2 cellular contexts compared by ENCODE assay signal in genomic region chr1:93221913-93222312, GRCh38.
TF ChIP-seq lines count a peak whose summit lies in the region.

No MANE protein-coding gene starts in this region.

TF ChIP-seq in IMR-90, 13 proteins besides CTCF, POLR2A, EP300 and RAD21:
- no peak for TF ChIP-seq FOS (IDR thresholded peaks at IDR 0.05; ENCODE audit: low read depth, low read length)
- TF ChIP-seq RFX5 (IDR thresholded peaks at IDR 0.05; ENCODE audit: low read depth, low read length): no peak
- TF ChIP-seq RCOR1 (IDR thresholded peaks at IDR 0.05; ENCODE audit: insufficient replicate concordance, low read length): no peak
- TF ChIP-seq USF2 (IDR thresholded peaks at IDR 0.05; ENCODE audit: low read depth, low read length): no peak
- no peak for TF ChIP-seq ELK1 (IDR thresholded peaks at IDR 0.05; ENCODE audit: borderline replicate concordance, low read depth, low read length)
- no peak for TF ChIP-seq SMC3 (IDR thresholded peaks at IDR 0.05; ENCODE audit: low read depth, low read length)
- TF ChIP-seq MXI1 (IDR thresholded peaks at IDR 0.05; ENCODE audit: borderline replicate concordance, low read depth, low read length): no peak
- no peak for TF ChIP-seq MAFK (IDR thresholded peaks at IDR 0.05; ENCODE audit: low read depth, low read length)
- no peak for TF ChIP-seq MAZ (IDR thresholded peaks at IDR 0.05; ENCODE audit: borderline replicate concordance, low read depth, low read length)
- no peak for TF ChIP-seq CHD1 (IDR thresholded peaks at IDR 0.05; ENCODE audit: low read depth, low read length)
- TF ChIP-seq NFE2L2 (IDR thresholded peaks at IDR 0.05; ENCODE audit: low read depth, low read length): no peak
TF ChIP-seq in IMR-90: peak in this region for 0.

TF ChIP-seq in SK-N-SH treated with all-trans-retinoic acid at 6 μM for 48 hours, 23 proteins besides CTCF, POLR2A, EP300 and RAD21:
- TF ChIP-seq POU6F1 (CRISPR knock-in tag; IDR thresholded peaks at IDR 0.05; ENCODE audit: borderline replicate concordance, low read depth) (no peak), TSHZ2 (CRISPR knock-in tag; IDR thresholded peaks at IDR 0.05) (no peak), OSR1 (CRISPR knock-in tag; IDR thresholded peaks at IDR 0.05) (no peak), ESRRG (CRISPR knock-in tag; IDR thresholded peaks at IDR 0.05) (no peak)
